ENCODE assay signal across 15 cellular contexts in genomic region chr15:40684381-40684780, GRCh38. TPM values are rescaled to one million over a fixed set of nuclear protein-coding genes. Genes with fewer than 3 reads are reported as not detected.
DNase-seq lines count a peak whose midpoint lies in the region; ATAC-seq and TF ChIP-seq lines count a peak whose summit lies in the region.
"Had no signal": no experiment of that assay in that cellular context is flagged by ENCODE, and none has a peak within 500 bp of the region (broad histone marks: within the 10 kb centered on the region; RNA-seq: fewer than 3 reads in every experiment).

No MANE protein-coding gene starts in this region.

- H3K27ac ChIP-seq in RWPE2 (ENCODE audit: poor library complexity, severe bottlenecking), result no peak overlapping the region
- H3K27ac ChIP-seq in right cardiac atrium (ENCODE audit: low read length), result no peak overlapping the region
- H3K27ac ChIP-seq: BLaER1 treated with 17β-estradiol and CSF1 and Interleukin-3, amounts not matched to agents 10 nM and 100 nM; GM23248 had no signal

- H3K27me3 ChIP-seq in RWPE2 (ENCODE audit: insufficient read depth, poor library complexity, severe bottlenecking) (no peaks in the 10 kb centered on the region), right cardiac atrium (ENCODE audit: control insufficient read depth, insufficient read depth) (no peaks in the 10 kb centered on the region)
- H3K27me3 ChIP-seq: BLaER1 treated with 17β-estradiol and CSF1 and Interleukin-3, amounts not matched to agents 10 nM and 100 nM had no signal

- H3K27ac Mint-ChIP-seq in activated T-cell treated with anti-CD3 and anti-CD28 coated beads, Interleukin-2, amount 50 U/mL, for 24 hours, result peak overlapping the region; percentile 2
- H3K27ac Mint-ChIP-seq in activated T-cell treated with anti-CD3 and anti-CD28 coated beads, Interleukin-2, amount 50 U/mL, for 72 hours, result no peak overlapping the region

- no peaks in the 10 kb centered on the region for H3K4me1 Mint-ChIP-seq in activated T-cell treated with anti-CD3 and anti-CD28 coated beads, Interleukin-2, amount 50 U/mL, for 24 hours (ENCODE audit: low read depth)
- H3K4me1 Mint-ChIP-seq in activated T-cell treated with anti-CD3 and anti-CD28 coated beads, Interleukin-2, amount 50 U/mL, for 72 hours (ENCODE audit: low read depth), result no peaks in the 10 kb centered on the region

- intact Hi-C loops in right cardiac atrium (cut with DNase I), result no loop called here

- H3K27me3 Mint-ChIP-seq in activated T-cell treated with anti-CD3 and anti-CD28 coated beads, Interleukin-2, amount 50 U/mL, for 24 hours, result no peaks in the 10 kb centered on the region
- H3K27me3 Mint-ChIP-seq in activated T-cell treated with anti-CD3 and anti-CD28 coated beads, Interleukin-2, amount 50 U/mL, for 72 hours (ENCODE audit: low read depth), result no peaks in the 10 kb centered on the region
- H3K27me3 Mint-ChIP-seq: CD4-positive, CD25-positive, alpha-beta regulatory T cell had no signal

- H3K36me3 ChIP-seq in RWPE2 (ENCODE audit: low read depth), result no peaks in the 10 kb centered on the region

- no peak for DNase-seq in activated T-cell treated with anti-CD3 and anti-CD28 coated beads, Interleukin-2, amount 50 U/mL, for 24 hours
- DNase-seq in activated T-cell treated with anti-CD3 and anti-CD28 coated beads, Interleukin-2, amount 50 U/mL, for 72 hours, result no peak
- DNase-seq in RWPE2 (ENCODE audit: low spot score), result no peak
- peak; percentile 64 for DNase-seq in epithelial cell of esophagus (ENCODE audit: low read depth)
- DNase-seq in NCI-H2107 treated with DMSO at 0.1 percent for 48 hours (lab: John Stamatoyannopoulos, UW; ENCODE audit: unreplicated experiment), result no peak
- no peak for DNase-seq in right cardiac atrium
- DNase-seq in DMS153 (lab: John Stamatoyannopoulos, UW), result no peak
- DNase-seq: 8988T; AML-193; CD4-positive, CD25-positive, alpha-beta regulatory T cell; DMS79 treated with DMSO at 0.1 percent for 48 hours; EL; GM23248; H7 had no signal

- no peaks in the 10 kb centered on the region for H3K9me3 ChIP-seq in RWPE2 (ENCODE audit: severe bottlenecking)
- H3K9me3 ChIP-seq in right cardiac atrium (ENCODE audit: control insufficient read depth, low read length), result no peaks in the 10 kb centered on the region
- H3K9me3 ChIP-seq: BLaER1 treated with 17β-estradiol and CSF1 and Interleukin-3, amounts not matched to agents 10 nM and 100 nM had no signal

- H3K4me1 ChIP-seq in RWPE2 (ENCODE audit: insufficient read depth, poor library complexity, severe bottlenecking), result peaks cover 4% of the 10 kb centered on the region
- H3K4me1 ChIP-seq in right cardiac atrium (ENCODE audit: control insufficient read depth, insufficient read depth, low read length), result no peaks in the 10 kb centered on the region

- no peak for ATAC-seq in activated T-cell treated with anti-CD3 and anti-CD28 coated beads, Interleukin-2, amount 50 U/mL, for 72 hours (replicated peaks in 1 of 2)
- peak; percentile 39; the same call in 2 of the 3 replicates for ATAC-seq in RWPE2 (ENCODE audit: low read depth)
- ATAC-seq in right cardiac atrium, result no peak

- no peak overlapping the region for H3K4me3 Mint-ChIP-seq in activated T-cell treated with anti-CD3 and anti-CD28 coated beads, Interleukin-2, amount 50 U/mL, for 24 hours
- H3K4me3 Mint-ChIP-seq in activated T-cell treated with anti-CD3 and anti-CD28 coated beads, Interleukin-2, amount 50 U/mL, for 72 hours, result no peak overlapping the region
- H3K4me3 Mint-ChIP-seq: CD4-positive, CD25-positive, alpha-beta regulatory T cell had no signal

- no peak overlapping the region for H3K4me3 ChIP-seq in RWPE2 (ENCODE audit: severe bottlenecking)
- H3K4me3 ChIP-seq in epithelial cell of esophagus (ENCODE audit: low read length), result no peak overlapping the region
- H3K4me3 ChIP-seq in right cardiac atrium (ENCODE audit: low read length), result no peak overlapping the region
- H3K4me3 ChIP-seq: BLaER1 treated with 17β-estradiol and CSF1 and Interleukin-3, amounts not matched to agents 10 nM and 100 nM; GM23248 had no signal

- no peak for TF ChIP-seq CTCF in RWPE2 (IDR thresholded peaks at IDR 0.05; ENCODE audit: poor library complexity, severe bottlenecking)
- TF ChIP-seq CTCF in epithelial cell of esophagus (IDR thresholded peaks at IDR 0.05; ENCODE audit: insufficient read depth, low read depth, low read length, missing control alignments), result no peak

- H3K9me3 Mint-ChIP-seq in activated T-cell treated with anti-CD3 and anti-CD28 coated beads, Interleukin-2, amount 50 U/mL, for 24 hours, result no peaks in the 10 kb centered on the region
- H3K9me3 Mint-ChIP-seq in activated T-cell treated with anti-CD3 and anti-CD28 coated beads, Interleukin-2, amount 50 U/mL, for 72 hours, result no peaks in the 10 kb centered on the region
- H3K9me3 Mint-ChIP-seq: CD4-positive, CD25-positive, alpha-beta regulatory T cell had no signal

- no peaks in the 10 kb centered on the region for H3K36me3 Mint-ChIP-seq in activated T-cell treated with anti-CD3 and anti-CD28 coated beads, Interleukin-2, amount 50 U/mL, for 24 hours (ENCODE audit: low read depth)
- H3K36me3 Mint-ChIP-seq in activated T-cell treated with anti-CD3 and anti-CD28 coated beads, Interleukin-2, amount 50 U/mL, for 72 hours (ENCODE audit: insufficient read depth in 2 of 2), result no peaks in the 10 kb centered on the region

RNA-seq across cellular contexts. Expression of gene RAD51, which starts 10.6 kb away (rescaled TPM):
- 10 to 100 TPM; 49.9 to 73.2 TPM for total RNA-seq in activated T-cell treated with anti-CD3 and anti-CD28 coated beads, Interleukin-2, amount 50 U/mL, for 72 hours
- total RNA-seq in right cardiac atrium, result 1 to 10 TPM in 2 of 4 donors, under 1 TPM in 2; 0.20 to 1.4 (median 0.81) TPM
- polyA plus RNA-seq in right cardiac atrium, result 0.25 TPM

Comparison
In these comparisons a context has a peak if more than half of its experiments do, and no peak if none do; other contexts are left out.
1. RNA of gene RAD51, which starts 10.6 kb away (total RNA-seq): 49.9 to 73.2 TPM in activated T-cell treated with anti-CD3 and anti-CD28 coated beads, Interleukin-2, amount 50 U/mL, for 72 hours; 0.20 to 1.4 TPM in right cardiac atrium; every median in the first group is over 10 times any median in the second.